ENCODE assay signal across 16 cellular contexts in the genomic region with DNA sequence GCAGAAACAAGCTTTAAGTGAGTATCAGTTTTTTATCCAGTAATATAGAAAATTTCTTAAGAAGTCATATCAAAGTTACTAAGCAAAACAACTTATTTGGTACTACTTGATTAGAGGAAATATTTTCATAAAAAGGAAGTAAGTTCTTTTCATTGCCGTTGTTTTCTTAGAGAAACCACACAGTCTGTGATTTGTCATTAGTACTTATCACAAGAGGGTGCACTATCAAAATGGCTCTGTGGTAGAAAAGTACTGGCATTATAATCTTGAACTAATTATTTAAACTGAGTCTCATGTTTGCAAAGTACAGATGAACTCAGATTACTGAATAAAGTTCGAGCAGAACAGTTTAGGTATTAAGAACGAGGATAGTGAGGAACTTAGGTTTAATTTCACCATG.
"Had no signal": no experiment of that assay in that cellular context is flagged by ENCODE, and none has a peak within 500 bp of the region (broad histone marks: within the 10 kb centered on the region; RNA-seq: fewer than 3 reads in every experiment).

No MANE protein-coding gene starts in this region.

- H3K27ac Mint-ChIP-seq: activated CD4-positive, alpha-beta T cell treated with anti-CD3 and anti-CD28 coated beads, Interleukin-2, amount 10 ng/mL, durations not matched to agents 24 days and 14 days; progenitor cell of endocrine pancreas had no signal

- H3K4me1 ChIP-seq: body of pancreas, vagina had no signal

- H3K9me3 ChIP-seq: body of pancreas, mucosa of descending colon, tibial nerve, vagina had no signal

- H3K4me3 Mint-ChIP-seq: activated CD4-positive, alpha-beta T cell treated with anti-CD3 and anti-CD28 coated beads, Interleukin-2, amount 10 ng/mL, durations not matched to agents 24 days and 14 days had no signal

- H3K27ac ChIP-seq: body of pancreas, dorsolateral prefrontal cortex, tibial nerve, vagina had no signal

- H3K27me3 ChIP-seq: body of pancreas, dorsolateral prefrontal cortex, tibial nerve, vagina had no signal

- ATAC-seq: body of pancreas; left lobe of liver; mucosa of descending colon; naive thymus-derived CD8-positive, alpha-beta T cell; right cardiac atrium had no signal

- H3K4me2 ChIP-seq: smooth muscle cell had no signal

- H3K36me3 Mint-ChIP-seq: naive thymus-derived CD8-positive, alpha-beta T cell had no signal

- H3K9me3 Mint-ChIP-seq: activated CD4-positive, alpha-beta T cell treated with anti-CD3 and anti-CD28 coated beads, Interleukin-2, amount 10 ng/mL, durations not matched to agents 24 days and 14 days had no signal

- H3K27me3 Mint-ChIP-seq: activated CD4-positive, alpha-beta T cell treated with anti-CD3 and anti-CD28 coated beads, Interleukin-2, amount 10 ng/mL, durations not matched to agents 24 days and 14 days; naive thymus-derived CD8-positive, alpha-beta T cell; progenitor cell of endocrine pancreas had no signal

- H3K36me3 ChIP-seq: tibial nerve, vagina had no signal

- H3K4me3 ChIP-seq: body of pancreas, dorsolateral prefrontal cortex, mucosa of descending colon, smooth muscle cell, tibial nerve, vagina had no signal

- H3K4me1 Mint-ChIP-seq: activated CD4-positive, alpha-beta T cell treated with anti-CD3 and anti-CD28 coated beads, Interleukin-2, amount 10 ng/mL, durations not matched to agents 24 days and 14 days had no signal

- DNase-seq: activated CD4-positive, alpha-beta T cell treated with anti-CD3 and anti-CD28 coated beads, Interleukin-2, amount 10 ng/mL, durations not matched to agents 24 days and 14 days; activated naive CD4-positive, alpha-beta T cell; body of pancreas; dorsolateral prefrontal cortex; glutamatergic neuron; mucosa of descending colon; naive thymus-derived CD8-positive, alpha-beta T cell; nucleus accumbens; right cardiac atrium; T1000 had no signal

- FAIRE-seq: endometrium had no signal
